9 cellular contexts compared by ENCODE assay signal in the genomic region with DNA sequence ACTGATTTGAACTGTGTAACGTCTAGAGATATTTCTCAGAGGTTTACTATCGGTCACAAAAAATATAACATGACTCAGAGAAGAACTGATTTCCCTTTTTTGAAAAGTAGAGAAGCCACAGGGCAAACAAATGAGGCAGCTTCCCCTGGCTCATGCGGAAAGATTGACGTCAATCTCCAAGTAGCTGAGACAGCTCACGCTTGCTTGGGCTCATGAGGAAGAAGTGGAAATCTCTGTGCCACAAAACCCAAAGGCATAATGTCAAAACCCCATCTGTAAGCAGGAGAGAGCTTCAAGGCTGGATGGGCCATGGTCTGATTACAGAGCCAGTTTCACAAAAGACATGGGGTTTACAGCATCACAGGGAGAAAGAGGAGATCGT.
DNase-seq lines count a peak whose midpoint lies in the region; ATAC-seq and TF ChIP-seq lines count a peak whose summit lies in the region.
"Had no signal": no experiment of that assay in that cellular context is flagged by ENCODE, and none has a peak within 500 bp of the region (broad histone marks: within the 10 kb centered on the region; RNA-seq: fewer than 3 reads in every experiment).

No MANE protein-coding gene starts in this region.

- peaks cover 6% of the 10 kb centered on the region for H3K36me3 Mint-ChIP-seq in activated CD8-positive, alpha-beta T cell treated with anti-CD3 and anti-CD28 coated beads, Interleukin-2, amount 10 ng/mL, durations not matched to agents 7 days and 5 days (ENCODE audit: low read depth)
- H3K36me3 Mint-ChIP-seq: brain had no signal

- 66% methylated on average over 6 of the region's 6 CpGs for WGBS in gastroesophageal sphincter (ENCODE audit: low coverage in 1 of 2), 2 donors

- no peaks in the 10 kb centered on the region for H3K4me1 ChIP-seq in gastroesophageal sphincter

- no peaks in the 10 kb centered on the region for H3K36me3 ChIP-seq in gastroesophageal sphincter

- peak overlapping the region; percentile 50 for H3K4me3 Mint-ChIP-seq in activated CD8-positive, alpha-beta T cell treated with anti-CD3 and anti-CD28 coated beads, Interleukin-2, amount 10 ng/mL, durations not matched to agents 7 days and 5 days
- H3K4me3 Mint-ChIP-seq: brain had no signal

- no peaks in the 10 kb centered on the region for H3K27me3 ChIP-seq in gastroesophageal sphincter

- DNase-seq in Right ventricle myocardium superior (no peak), cardiac septum (ENCODE audit: low spot score) (no peak), NCI-H446 (lab: John Stamatoyannopoulos, UW) (no peak), NCI-H345 (lab: John Stamatoyannopoulos, UW) (no peak)
- peak; percentile 81 for DNase-seq in activated CD8-positive, alpha-beta T cell treated with anti-CD3 and anti-CD28 coated beads, Interleukin-2, amount 10 ng/mL, durations not matched to agents 7 days and 5 days
- DNase-seq in stimulated activated CD8-positive, alpha-beta memory T cell treated with anti-CD3 and anti-CD28 coated beads, Interleukin-12 subunit alpha, Interleukin-12 subunit beta, amount 100 ng/mL, for 1 hour (ENCODE audit: low read depth): peak; percentile 53

- H3K27ac ChIP-seq in gastroesophageal sphincter: peak overlapping the region in 2 of 4 donors; percentile 6 to 17

- no peak for TF ChIP-seq POLR2A in gastroesophageal sphincter (IDR thresholded peaks at IDR 0.05)

- ATAC-seq in Right ventricle myocardium superior (ENCODE audit: poor library complexity) (peak; percentile 75), HG03460 (IDR thresholded peaks at IDR 0.05; ENCODE audit: unreplicated experiment) (peak; percentile 93), gastroesophageal sphincter (peak; percentile 63)
- peak; percentile 91 for ATAC-seq in activated CD8-positive, alpha-beta T cell treated with anti-CD3 and anti-CD28 coated beads, Interleukin-2, amount 10 ng/mL, durations not matched to agents 7 days and 5 days

- intact Hi-C loops in Right ventricle myocardium superior (cut with DNase I) (no loop called here), cardiac septum (cut with DNase I) (no loop called here)

- H3K27ac Mint-ChIP-seq in activated CD8-positive, alpha-beta T cell treated with anti-CD3 and anti-CD28 coated beads, Interleukin-2, amount 10 ng/mL, durations not matched to agents 7 days and 5 days: peak overlapping the region; percentile 93
- H3K27ac Mint-ChIP-seq: brain had no signal

- no peaks in the 10 kb centered on the region for H3K9me3 ChIP-seq in gastroesophageal sphincter

- no peak overlapping the region for H3K4me3 ChIP-seq in gastroesophageal sphincter

- TF ChIP-seq CTCF in gastroesophageal sphincter (IDR thresholded peaks at IDR 0.05): no peak

- H3K9me3 Mint-ChIP-seq in activated CD8-positive, alpha-beta T cell treated with anti-CD3 and anti-CD28 coated beads, Interleukin-2, amount 10 ng/mL, durations not matched to agents 7 days and 5 days (ENCODE audit: insufficient read depth): no peaks in the 10 kb centered on the region

- peaks cover 59% of the 10 kb centered on the region for H3K4me1 Mint-ChIP-seq in activated CD8-positive, alpha-beta T cell treated with anti-CD3 and anti-CD28 coated beads, Interleukin-2, amount 10 ng/mL, durations not matched to agents 7 days and 5 days (ENCODE audit: low read depth)

- TF ChIP-seq EP300 in gastroesophageal sphincter (IDR thresholded peaks at IDR 0.05): no peak

- H3K27me3 Mint-ChIP-seq in activated CD8-positive, alpha-beta T cell treated with anti-CD3 and anti-CD28 coated beads, Interleukin-2, amount 10 ng/mL, durations not matched to agents 7 days and 5 days (ENCODE audit: low read depth): no peaks in the 10 kb centered on the region

- CTCF ChIA-PET in activated CD8-positive, alpha-beta T cell treated with anti-CD3 and anti-CD28 coated beads, Interleukin-2, amount 10 ng/mL, durations not matched to agents 7 days and 5 days (lab: Charles Lee): interaction anchor here (0.7 to 3.6 kb wide), 12 partner anchors 9 to 236 kb away, joined by 3 to 18 read pairs (median 4); no protein-coding TSS in a partner anchor

- POLR2A ChIA-PET in activated CD8-positive, alpha-beta T cell treated with anti-CD3 and anti-CD28 coated beads, Interleukin-2, amount 10 ng/mL, durations not matched to agents 7 days and 5 days (lab: Charles Lee): interaction anchor here (0.6 to 2.0 kb wide), 8 partner anchors 16 to 188 kb away, joined by 3 to 8 read pairs (median 4); a partner anchor contains a TSS

Comparison
In these comparisons a context has a peak if more than half of its experiments do, and no peak if none do; other contexts are left out.
1. DNase-seq: peak in activated CD8-positive, alpha-beta T cell treated with anti-CD3 and anti-CD28 coated beads, Interleukin-2, amount 10 ng/mL, durations not matched to agents 7 days and 5 days (single experiment) and stimulated activated CD8-positive, alpha-beta memory T cell treated with anti-CD3 and anti-CD28 coated beads, Interleukin-12 subunit alpha, Interleukin-12 subunit beta, amount 100 ng/mL, for 1 hour (single experiment); none in Right ventricle myocardium superior (single experiment), cardiac septum (single experiment), NCI-H446 (0 of 2) and NCI-H345 (single experiment).
2. Peak in every context shown above with its lines, with median percentiles within 50 percentile points of each other: ATAC-seq.